Comparison of ENCODE assay signal across 12 cellular contexts in genomic region chr12:3432176-3432742, GRCh38. TPM values are rescaled to one million over a fixed set of nuclear protein-coding genes. Genes with fewer than 3 reads are reported as not detected.
A peak's percentile ranks its signal among the peaks of the same experiment; 100 is the strongest.
DNase-seq lines count a peak whose midpoint lies in the region; ATAC-seq, FAIRE-seq and TF ChIP-seq lines count a peak whose summit lies in the region.
"Had no signal": no experiment of that assay in that cellular context is flagged by ENCODE, and none has a peak within 500 bp of the region (broad histone marks: within the 10 kb centered on the region; RNA-seq: fewer than 3 reads in every experiment).

No MANE protein-coding gene starts in this region.

- H2AK9ac ChIP-seq in IMR-90 (replicated peaks; ENCODE audit: low read depth, low read length, poor library complexity) = no peak overlapping the region

- POLR2A ChIA-PET in IMR-90 (lab: Charles Lee; ENCODE audit: unreplicated experiment) = no interaction called here
- POLR2A ChIA-PET in A673 (lab: Charles Lee; ENCODE audit: low non-redundant PET) = interaction anchor here (0.7 kb wide), 1 partner anchor 276 kb away, joined by 3 read pairs; no protein-coding TSS in a partner anchor

- no peak for FAIRE-seq in astrocyte (lab: Jason Lieb, UNC)

- ATAC-seq in IMR-90 (ENCODE audit: low read depth) = no peak

- H3K4me3 Mint-ChIP-seq in astrocyte (ENCODE audit: unreplicated experiment) = no peak overlapping the region
- H3K4me3 Mint-ChIP-seq in Calu3 (ENCODE audit: low read depth, unreplicated experiment) = no peak overlapping the region

- dilution Hi-C loops in IMR-90 (cut with HindIII; ENCODE audit: low sequenced_read_pairs, unreplicated experiment) = no loop called here

- CTCF ChIA-PET in IMR-90 (lab: Yijun Ruan, JAX) = no interaction called here
- CTCF ChIA-PET in A673 (lab: Charles Lee) = no interaction called here
- CTCF ChIA-PET in Calu3 (lab: Charles Lee) = no interaction called here

- no peak overlapping the region for H3K23ac ChIP-seq in IMR-90 (ENCODE audit: low read depth, low read length)
- no peak overlapping the region for H3K23ac ChIP-seq in mesendoderm (ENCODE audit: low read length)

- TF ChIP-seq CTCF in IMR-90 (conservative IDR thresholded peaks at IDR 0.05; ENCODE audit: low read depth, low read length) = no peak
- no peak for TF ChIP-seq CTCF in astrocyte (IDR thresholded peaks at IDR 0.05; ENCODE audit: insufficient read depth, low read depth, low read length)
- TF ChIP-seq CTCF in A673 (conservative IDR thresholded peaks at IDR 0.05; ENCODE audit: low read depth, low read length) = no peak
- no peak for TF ChIP-seq CTCF in Calu3 (IDR thresholded peaks at IDR 0.05; ENCODE audit: unreplicated experiment)

- H3K36me3 ChIP-seq in IMR-90 (ENCODE audit: control insufficient read depth, insufficient read depth, low read length) = no peaks in the 10 kb centered on the region
- H3K36me3 ChIP-seq in astrocyte (ENCODE audit: insufficient read depth, low read length) = no peaks in the 10 kb centered on the region
- H3K36me3 ChIP-seq in mesendoderm (ENCODE audit: control insufficient read depth, insufficient read depth, low read length) = no peaks in the 10 kb centered on the region
- H3K36me3 ChIP-seq in GM23248 (ENCODE audit: low read depth) = no peaks in the 10 kb centered on the region
- H3K36me3 ChIP-seq in A673 (ENCODE audit: insufficient read depth, low read length, poor library complexity, severe bottlenecking) = no peaks in the 10 kb centered on the region

- H4K8ac ChIP-seq in IMR-90 (ENCODE audit: low read depth in 2 of 2, low read length in 2 of 2) (no peak overlapping the region), mesendoderm (ENCODE audit: low read depth, low read length) (no peak overlapping the region)

- H3K27me3 Mint-ChIP-seq in astrocyte (ENCODE audit: low read depth, unreplicated experiment) = peaks cover 22% of the 10 kb centered on the region
- H3K27me3 Mint-ChIP-seq in Calu3 (ENCODE audit: unreplicated experiment) = peaks cover 32% of the 10 kb centered on the region

- no peak overlapping the region for H2BK20ac ChIP-seq in IMR-90 (ENCODE audit: low read depth, low read length)

- H4K91ac ChIP-seq in IMR-90 (ENCODE audit: insufficient read depth, low read depth, low read length) = no peak overlapping the region

- no peaks in the 10 kb centered on the region for H3K79me2 ChIP-seq in astrocyte (ENCODE audit: insufficient read depth, low read length)
- no peaks in the 10 kb centered on the region for H3K79me2 ChIP-seq in mesendoderm (ENCODE audit: control insufficient read depth, insufficient read depth, low read length)
- no peaks in the 10 kb centered on the region for H3K79me2 ChIP-seq in GM23248 (ENCODE audit: insufficient read depth)

- H3K18ac ChIP-seq in IMR-90 (ENCODE audit: low read depth, low read length) (no peak overlapping the region), mesendoderm (ENCODE audit: low read length) (no peak overlapping the region)

- H2AFZ ChIP-seq in IMR-90 (replicated peaks; ENCODE audit: low read length, poor library complexity) (peak overlapping the region; percentile 71), astrocyte (ENCODE audit: low read depth, low read length) (no peak overlapping the region), GM23248 (no peak overlapping the region)

- H3K9ac ChIP-seq in IMR-90 (ENCODE audit: low read depth, low read length) (no peak overlapping the region), astrocyte (ENCODE audit: low read length) (no peak overlapping the region), mesendoderm (ENCODE audit: low read length) (no peak overlapping the region), GM23248 (no peak overlapping the region)

- no TSS peak for BruUV-seq in IMR-90 (replicated peaks; lab: Mats Ljungman, UMichigan)
- no TSS peak for BruUV-seq in A673 (replicated peaks; lab: Mats Ljungman, UMichigan)
- BruUV-seq in Calu3 (replicated peaks; lab: Mats Ljungman, UMichigan) = no TSS peak

- H3K14ac ChIP-seq in IMR-90 (replicated peaks; ENCODE audit: low read depth, low read length) = no peak overlapping the region

- peaks cover 2% of the 10 kb centered on the region for H3K36me3 Mint-ChIP-seq in astrocyte (ENCODE audit: low read depth, unreplicated experiment)
- H3K36me3 Mint-ChIP-seq in Calu3 (ENCODE audit: insufficient read depth, unreplicated experiment) = no peaks in the 10 kb centered on the region

- H3K4me1 Mint-ChIP-seq in astrocyte (ENCODE audit: low read depth, unreplicated experiment) = peaks cover 7% of the 10 kb centered on the region
- H3K4me1 Mint-ChIP-seq in Calu3 (ENCODE audit: low read depth, unreplicated experiment) = no peaks in the 10 kb centered on the region

- in situ Hi-C loops in IMR-90 (cut with MboI; ENCODE audit: low sequenced_read_pairs) (no loop called here), GM23248 (cut with MboI) (no loop called here)

- H3K9me1 ChIP-seq in IMR-90 (ENCODE audit: insufficient read depth, low read length) = no peaks in the 10 kb centered on the region

- no peak overlapping the region for H3K56ac ChIP-seq in IMR-90 (ENCODE audit: extremely low read depth, insufficient read depth, low read length)
- peak overlapping the region; percentile 42 for H3K56ac ChIP-seq in mesendoderm (ENCODE audit: low read length)

- no peak overlapping the region for H2BK15ac ChIP-seq in IMR-90 (ENCODE audit: low read depth, low read length)
- H2BK15ac ChIP-seq in mesendoderm (replicated peaks; ENCODE audit: low read depth) = no peak overlapping the region

- H3K4me2 ChIP-seq in IMR-90 (ENCODE audit: low read depth, low read length) (peak overlapping the region; percentile 68), astrocyte (ENCODE audit: low read length) (no peak overlapping the region), mesendoderm (ENCODE audit: low read length) (no peak overlapping the region), GM23248 (ENCODE audit: unreplicated experiment) (no peak overlapping the region)

- intact Hi-C loops in IMR-90 (cut with micrococcal nuclease) (no loop called here), A673 (cut with micrococcal nuclease; ENCODE audit: unreplicated experiment) (no loop called here), Calu3 (cut with micrococcal nuclease; ENCODE audit: unreplicated experiment) (no loop called here)

- WGBS in IMR-90 (ENCODE audit: extremely low coverage in 2 of 2, insufficient read length in 1 of 2), 2 experiments = 46% methylated on average over 4 of the region's 7 CpGs; no CpG with 5 or more reads in 1 of the 2 experiments
- WGBS in mesendoderm (ENCODE audit: extremely low coverage, insufficient coverage, low lambda C conversion rate) = no CpG with 5 or more reads among the region's 7 CpGs
- WGBS in GM23248 (ENCODE audit: low coverage in 1 of 2, low lambda C conversion rate in 2 of 2, missing lambda C conversion rate in 2 of 2), 2 experiments = 39 to 42% methylated on average over 7 of the region's 7 CpGs

- peaks cover 11% of the 10 kb centered on the region for H3K9me3 Mint-ChIP-seq in astrocyte (ENCODE audit: unreplicated experiment)
- peaks cover 3% of the 10 kb centered on the region for H3K9me3 Mint-ChIP-seq in Calu3 (ENCODE audit: low read depth, unreplicated experiment)

- no peak overlapping the region for H4K5ac ChIP-seq in IMR-90 (ENCODE audit: low read depth, low read length)
- no peak overlapping the region for H4K5ac ChIP-seq in mesendoderm (ENCODE audit: low read length)

- no peak overlapping the region for H2BK5ac ChIP-seq in IMR-90 (ENCODE audit: low read depth, low read length, poor library complexity, severe bottlenecking)
- H2BK5ac ChIP-seq in mesendoderm (ENCODE audit: low read length) = no peak overlapping the region

- H4K20me1 ChIP-seq in IMR-90 (ENCODE audit: insufficient read depth, low read length) (no peaks in the 10 kb centered on the region), astrocyte (ENCODE audit: insufficient read depth, low read length) (no peaks in the 10 kb centered on the region), GM23248 (ENCODE audit: insufficient read depth) (no peaks in the 10 kb centered on the region)

- no peaks in the 10 kb centered on the region for H3K9me2 ChIP-seq in GM23248 (ENCODE audit: insufficient read depth)

- no peaks in the 10 kb centered on the region for H3K4me1 ChIP-seq in IMR-90 (ENCODE audit: control insufficient read depth, insufficient read depth, low read length)
- no peaks in the 10 kb centered on the region for H3K4me1 ChIP-seq in astrocyte (ENCODE audit: insufficient read depth, low read length)
- H3K4me1 ChIP-seq in mesendoderm (ENCODE audit: control insufficient read depth, low read depth, low read length) = peaks cover 9% of the 10 kb centered on the region
- H3K4me1 ChIP-seq in GM23248 (ENCODE audit: insufficient read depth) = no peaks in the 10 kb centered on the region
- H3K4me1 ChIP-seq in A673 (ENCODE audit: insufficient read depth, low read length, poor library complexity, severe bottlenecking) = no peaks in the 10 kb centered on the region

- H3K27me3 ChIP-seq in IMR-90 (ENCODE audit: control insufficient read depth, insufficient read depth, low read length) = no peaks in the 10 kb centered on the region
- H3K27me3 ChIP-seq in astrocyte (ENCODE audit: insufficient read depth, low read length) = no peaks in the 10 kb centered on the region
- H3K27me3 ChIP-seq in mesendoderm (ENCODE audit: insufficient read depth, low read length, poor library complexity) = no peaks in the 10 kb centered on the region
- peaks cover 10% of the 10 kb centered on the region for H3K27me3 ChIP-seq in GM23248 (replicated peaks; ENCODE audit: insufficient read depth)
- H3K27me3 ChIP-seq in A673 (replicated peaks; ENCODE audit: insufficient read depth, low read depth, low read length, poor library complexity) = no peaks in the 10 kb centered on the region

- no peaks in the 10 kb centered on the region for H3K9me3 ChIP-seq in IMR-90 (ENCODE audit: control insufficient read depth, insufficient read depth, low read length)
- no peaks in the 10 kb centered on the region for H3K9me3 ChIP-seq in astrocyte (ENCODE audit: insufficient read depth, low read depth, low read length)
- H3K9me3 ChIP-seq in GM23248 (ENCODE audit: low read depth) = no peaks in the 10 kb centered on the region
- no peaks in the 10 kb centered on the region for H3K9me3 ChIP-seq in A673 (ENCODE audit: low read depth, low read length, poor library complexity, severe bottlenecking)

- H3K27ac ChIP-seq in IMR-90 (ENCODE audit: insufficient read depth, low read length) (no peak overlapping the region), astrocyte (ENCODE audit: low read depth, low read length) (no peak overlapping the region), mesendoderm (ENCODE audit: low read depth, low read length) (no peak overlapping the region), GM23248 (no peak overlapping the region), A673 (ENCODE audit: low read depth, low read length, poor library complexity, severe bottlenecking) (no peak overlapping the region)

- H3K4ac ChIP-seq in IMR-90 (ENCODE audit: low read depth, low read length) (no peak overlapping the region), mesendoderm (ENCODE audit: low read depth, low read length) (no peak overlapping the region)

- H3K79me1 ChIP-seq in IMR-90 (ENCODE audit: low read depth in 1 of 2, low read length in 2 of 2) = no peaks in the 10 kb centered on the region
- no peaks in the 10 kb centered on the region for H3K79me1 ChIP-seq in mesendoderm (ENCODE audit: low read length)

- no peak for TF ChIP-seq RAD21 in IMR-90 (IDR thresholded peaks at IDR 0.05; ENCODE audit: low read length)

- H3K27ac Mint-ChIP-seq in astrocyte (ENCODE audit: unreplicated experiment) (peak overlapping the region; percentile 37), Calu3 (ENCODE audit: unreplicated experiment) (no peak overlapping the region)

- H2BK120ac ChIP-seq in IMR-90 (ENCODE audit: low read depth, low read length) = no peak overlapping the region
- H2BK120ac ChIP-seq in mesendoderm (ENCODE audit: low read depth, low read length) = no peak overlapping the region

- no peak for TF ChIP-seq POLR2A in IMR-90 (IDR thresholded peaks at IDR 0.05; ENCODE audit: low read depth, low read length)

- DNase-seq in DMS53 (lab: John Stamatoyannopoulos, UW) (peak; percentile 100), IMR-90 (no peak), astrocyte (ENCODE audit: low read depth) (no peak), mesendoderm (peak; percentile 79), GM23248 (no peak), A673 (ENCODE audit: low spot score) (no peak), Calu3 (no peak)
- no peak for DNase-seq in stimulated activated CD4-positive, alpha-beta T cell treated with anti-CD3 and anti-CD28 coated beads, Interleukin-2, amount 100 ng/mL, for 48 hours
- DNase-seq: activated T-cell treated with anti-CD3 and anti-CD28 coated beads, Interleukin-2, amount 50 U/mL, for 48 hours; NCI-H187 treated with DMSO at 0.1 percent for 48 hours; nucleus accumbens had no signal

- H3K4me3 ChIP-seq in IMR-90 (ENCODE audit: insufficient read depth, low read depth, low read length) (no peak overlapping the region; the same call in 1 of the 2 replicates), astrocyte (ENCODE audit: insufficient read depth, low read depth, low read length) (no peak overlapping the region), mesendoderm (ENCODE audit: low read length) (no peak overlapping the region), GM23248 (no peak overlapping the region), A673 (ENCODE audit: low read depth, low read length, poor library complexity, severe bottlenecking) (no peak overlapping the region)

- H3F3A ChIP-seq in GM23248 (ENCODE audit: insufficient read depth) = no peaks in the 10 kb centered on the region

- H2AK5ac ChIP-seq in IMR-90 (ENCODE audit: low read depth, low read length) (no peak overlapping the region), mesendoderm (ENCODE audit: low read length) (no peak overlapping the region)

RNA-seq across cellular contexts. Expression of gene PRMT8, which starts 58.7 kb away (rescaled TPM):
- total RNA-seq in IMR-90 (2012; rRNA removed) (not detected in 2 replicates), astrocyte (0.09 and 0.24 TPM in 2 replicates), A673 (2021) (0.17 TPM in 2 replicates), Calu3 (2022) (not detected in 2 replicates)
- polyA plus RNA-seq in IMR-90 (2012; rRNA removed) (not detected in 2 replicates), GM23248 (2016; fragmentation: Nextera tagmentation; extraction: Ambion mirVana) (not detected in 2 replicates)
- polyA plus RNA-seq in IMR-90 (2012; cell fraction: cytosol; rRNA removed) = not detected in 2 replicates
- polyA plus RNA-seq in IMR-90 (2012; cell fraction: nucleus; rRNA removed; ENCODE audit: low replicate concordance) = not detected in 2 replicates
- polyA plus RNA-seq in mesendoderm (2013, experiment 1 of 2) = 0.27 TPM
- 0.29 TPM for polyA plus RNA-seq in mesendoderm (2013, experiment 2 of 2)
- total RNA-seq in GM23248 (2014; rRNA removed; shearing (Covaris generic)) = not detected in 2 replicates
- total RNA-seq: dermis microvascular lymphatic vessel endothelial cell had no signal

Comparison
In these comparisons a context has a peak if more than half of its experiments do, and no peak if none do; other contexts are left out.
1. DNase-seq: peak in DMS53 (single experiment) and mesendoderm (single experiment); none in IMR-90 (single experiment), astrocyte (single experiment), GM23248 (single experiment), stimulated activated CD4-positive, alpha-beta T cell treated with anti-CD3 and anti-CD28 coated beads, Interleukin-2, amount 100 ng/mL, for 48 hours (0 of 2), A673 (single experiment) and Calu3 (single experiment).